31 cellular contexts compared by ENCODE assay signal in genomic region chr7:129576138-129576537, GRCh38.
"Had no signal": no experiment of that assay in that cellular context is flagged by ENCODE, and none has a peak within 500 bp of the region (broad histone marks: within the 10 kb centered on the region; RNA-seq: fewer than 3 reads in every experiment).

No MANE protein-coding gene starts in this region.

- H3K27ac ChIP-seq: adrenal gland, body of pancreas, brain microvascular endothelial cell, breast epithelium, VCaP had no signal

- ATAC-seq: activated CD8-positive, alpha-beta T cell treated with anti-CD3 and anti-CD28 coated beads for 36 hours; activated naive CD4-positive, alpha-beta T cell treated with anti-CD3 and anti-CD28 coated beads, Interleukin-2, amount 50 U/mL, for 72 hours; activated T-helper 17 cell treated with anti-CD3 and anti-CD28 coated beads, Interleukin-2, amount 50 U/mL, for 72 hours; body of pancreas had no signal

- H3K36me3 ChIP-seq: adrenal gland, brain microvascular endothelial cell, breast epithelium had no signal

- H3K4me1 ChIP-seq: adrenal gland, body of pancreas, breast epithelium had no signal

- H3K9me3 ChIP-seq: body of pancreas had no signal

- H3K4me3 ChIP-seq: adrenal gland, body of pancreas, breast epithelium had no signal

- DNase-seq: activated B cell treated with CpG ODN at 0.5 μM for 24 hours; activated CD4-positive, alpha-beta memory T cell treated with anti-CD3 and anti-CD28 coated beads for 36 hours; activated CD4-positive, alpha-beta T cell treated with anti-CD3 and anti-CD28 coated beads for 4 hours; activated CD4-positive, alpha-beta T cell treated with anti-CD3 and anti-CD28 coated beads, Interleukin-2, amount 10 ng/mL, durations not matched to agents 24 days and 14 days; activated CD4-positive, alpha-beta T cell treated with anti-CD3 and anti-CD28 coated beads, Interleukin-2, amount 50 U/mL, for 1 hour; activated CD4-positive, alpha-beta T cell treated with anti-CD3 and anti-CD28 coated beads, Interleukin-2, amount 50 U/mL, for 4 hours; activated CD4-positive, CD25-positive, alpha-beta regulatory T cell treated with anti-CD3 and anti-CD28 coated beads, Interleukin-2, amount 50 U/mL, for 72 hours; activated CD8-positive, alpha-beta memory T cell treated with anti-CD3 and anti-CD28 coated beads, Interleukin-2, amount 50 U/mL, for 4 hours; activated CD8-positive, alpha-beta T cell treated with anti-CD3 and anti-CD28 coated beads for 36 hours; activated effector memory CD4-positive, alpha-beta T cell treated with anti-CD3 and anti-CD28 coated beads, Interleukin-2, amount 50 U/mL, for 16 hours; activated gamma-delta T cell treated with Interleukin-2 at 50 U/mL for 16 hours; activated naive CD4-positive, alpha-beta T cell; activated naive CD4-positive, alpha-beta T cell treated with anti-CD3 and anti-CD28 coated beads for 36 hours; activated naive CD4-positive, alpha-beta T cell treated with anti-CD3 and anti-CD28 coated beads, Interleukin-2, amount 50 U/mL, for 16 hours; activated naive CD8-positive, alpha-beta T cell treated with anti-CD3 and anti-CD28 coated beads for 36 hours; activated T-cell treated with anti-CD3 and anti-CD28 coated beads for 4 hours; activated T-cell treated with anti-CD3 and anti-CD28 coated beads, Interleukin-2, amount 50 U/mL, for 1 hour; activated T-cell treated with anti-CD3 and anti-CD28 coated beads, Interleukin-2, amount 50 U/mL, for 48 hours; adrenal gland; amniotic stem cell; aorta; body of pancreas; brain microvascular endothelial cell; central memory CD4-positive, alpha-beta T cell; T-helper 1 cell; T-helper 2 cell; T-helper 9 cell had no signal

- H3K27me3 ChIP-seq: adrenal gland, body of pancreas, brain microvascular endothelial cell, breast epithelium had no signal
